In the genomic region with DNA sequence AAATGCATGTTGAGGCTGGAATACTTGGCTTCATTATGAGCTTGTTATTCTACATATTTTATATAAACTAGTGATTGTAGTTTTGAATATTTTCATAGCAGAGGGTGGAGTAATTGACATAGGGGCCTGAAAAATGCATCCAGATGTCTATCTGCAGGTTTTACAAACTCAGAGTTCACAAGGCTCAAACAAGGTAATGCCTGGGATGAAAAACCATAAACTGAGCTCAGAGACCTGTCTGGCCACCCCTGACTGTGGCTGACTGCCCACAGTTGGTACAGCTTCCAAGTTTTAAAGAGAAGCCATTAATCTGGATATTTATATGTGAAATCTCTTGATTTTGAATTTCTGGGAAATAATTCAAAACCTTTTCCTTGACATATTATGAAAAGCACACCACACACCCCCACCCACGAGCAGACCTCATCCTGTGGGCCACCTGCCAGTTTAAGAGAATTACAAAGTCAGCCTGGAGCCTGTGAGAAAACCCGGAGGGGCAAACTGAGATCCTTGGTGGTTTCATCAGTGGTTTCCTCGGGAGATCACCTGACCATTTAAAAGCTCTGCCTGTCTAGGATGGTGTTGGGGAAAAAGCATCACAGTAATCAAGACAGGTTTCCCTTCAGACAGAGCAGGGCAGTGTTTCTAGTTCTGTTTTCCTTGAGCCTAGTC, we compare ENCODE assay signal across 16 cellular contexts.
A peak's percentile ranks its signal among the peaks of the same experiment; 100 is the strongest.
DNase-seq lines count a peak whose midpoint lies in the region; ATAC-seq and TF ChIP-seq lines count a peak whose summit lies in the region.
"Had no signal": no experiment of that assay in that cellular context is flagged by ENCODE, and none has a peak within 500 bp of the region (broad histone marks: within the 10 kb centered on the region; RNA-seq: fewer than 3 reads in every experiment).

No MANE protein-coding gene starts in this region.

- no peaks in the 10 kb centered on the region for H3K9me3 ChIP-seq in mammary epithelial cell (replicated peaks; ENCODE audit: insufficient read depth, low read length)
- no peaks in the 10 kb centered on the region for H3K9me3 ChIP-seq in prostate gland
- H3K9me3 ChIP-seq: ovary, upper lobe of left lung had no signal

- CTCF ChIA-PET in mammary epithelial cell (lab: Charles Lee; ENCODE audit: low non-redundant PET) = no interaction called here

- peak overlapping the region; percentile 36 for H3K4me2 ChIP-seq in mammary epithelial cell (ENCODE audit: insufficient read depth, low read depth, low read length)

- no peaks in the 10 kb centered on the region for H3K27me3 ChIP-seq in mammary epithelial cell (ENCODE audit: insufficient read depth, low read length)
- H3K27me3 ChIP-seq in prostate gland (replicated peaks; ENCODE audit: insufficient read depth) = no peaks in the 10 kb centered on the region
- H3K27me3 ChIP-seq: brain microvascular endothelial cell, ovary, upper lobe of left lung had no signal

- H3K36me3 ChIP-seq in mammary epithelial cell (ENCODE audit: insufficient read depth, low read length) (no peaks in the 10 kb centered on the region), prostate gland (no peaks in the 10 kb centered on the region)
- H3K36me3 ChIP-seq: brain microvascular endothelial cell, ovary, upper lobe of left lung had no signal

- ATAC-seq in GM18870 (IDR thresholded peaks at IDR 0.05; ENCODE audit: unreplicated experiment) = no peak
- ATAC-seq: activated T-helper 17 cell treated with anti-CD3 and anti-CD28 coated beads, Interleukin-2, amount 50 U/mL, for 72 hours had no signal

- no peak overlapping the region for H2AFZ ChIP-seq in mammary epithelial cell (ENCODE audit: low read depth, low read length)

- H3K4me1 ChIP-seq in mammary epithelial cell (ENCODE audit: insufficient read depth, low read length) (peaks cover 5% of the 10 kb centered on the region), prostate gland (replicated peaks) (no peaks in the 10 kb centered on the region)
- H3K4me1 ChIP-seq: upper lobe of left lung had no signal

- intact Hi-C loops in mammary epithelial cell (cut with micrococcal nuclease) = no loop called here
- intact Hi-C loops in prostate gland (cut with DNase I) = no loop called here

- no peak overlapping the region for H3K9ac ChIP-seq in mammary epithelial cell (ENCODE audit: insufficient read depth, low read length)

- H3K4me3 ChIP-seq in mammary epithelial cell (replicated peaks in 1 of 3; ENCODE audit: insufficient read depth in 1 of 3, low read depth in 2 of 3, low read length in 3 of 3) = no peak overlapping the region
- no peak overlapping the region for H3K4me3 ChIP-seq in prostate gland
- H3K4me3 ChIP-seq: ovary, upper lobe of left lung had no signal

- DNase-seq in DMS 273 (lab: John Stamatoyannopoulos, UW; ENCODE audit: unreplicated experiment) = peak; percentile 24
- DNase-seq in DMS 273 treated with DMSO at 0.1 percent for 48 hours (lab: John Stamatoyannopoulos, UW) = no peak
- DNase-seq in LHCN-M2 (ENCODE audit: low read depth) = peak; percentile 13
- DNase-seq in mammary epithelial cell = peak; percentile 22
- DNase-seq in prostate gland (ENCODE audit: low spot score) = peak; percentile 6
- no peak for DNase-seq in hippocampal formation (lab: John Stamatoyannopoulos, UW)
- DNase-seq in NCI-H128 (lab: John Stamatoyannopoulos, UW; ENCODE audit: unreplicated experiment) = no peak
- DNase-seq: brain microvascular endothelial cell, H9, NCI-H2171 treated with DMSO at 0.1 percent for 48 hours, OCI-M1, ovary, upper lobe of left lung had no signal

- no peaks in the 10 kb centered on the region for H4K20me1 ChIP-seq in mammary epithelial cell (ENCODE audit: insufficient read depth, low read length)

- in situ Hi-C loops in mammary epithelial cell (cut with MboI; ENCODE audit: low sequenced_read_pairs in 2 of 2) = no loop called here

- BruUV-seq in mammary epithelial cell (replicated peaks; lab: Mats Ljungman, UMichigan) = no TSS peak

- no peak for TF ChIP-seq POLR2A in prostate gland (IDR thresholded peaks at IDR 0.05)

- WGBS in mammary epithelial cell (ENCODE audit: low coverage, missing lambda C conversion rate) = 6% methylated on average over 3 of the region's 3 CpGs
- WGBS in prostate gland = 10% methylated on average over 3 of the region's 3 CpGs

- H3K79me2 ChIP-seq in mammary epithelial cell (ENCODE audit: insufficient read depth, low read length) = no peaks in the 10 kb centered on the region

- no peak for TF ChIP-seq CTCF in mammary epithelial cell (conservative IDR thresholded peaks at IDR 0.05 in 1 of 2, IDR thresholded peaks at IDR 0.05 in 1 of 2; ENCODE audit: extremely low read depth in 1 of 2, insufficient read depth in 1 of 2, low read depth in 1 of 2, low read length in 2 of 2)
- TF ChIP-seq CTCF in prostate gland (IDR thresholded peaks at IDR 0.05) = no peak

- dilution Hi-C loops in mammary epithelial cell (cut with HindIII; ENCODE audit: low sequenced_read_pairs) = no loop called here

- H3K27ac ChIP-seq in mammary epithelial cell (ENCODE audit: insufficient read depth, low read depth, low read length) = no peak overlapping the region
- H3K27ac ChIP-seq in prostate gland = no peak overlapping the region
- H3K27ac ChIP-seq: 22Rv1, brain microvascular endothelial cell, ovary, upper lobe of left lung had no signal

Comparison
In these comparisons a context has a peak if more than half of its experiments do, and no peak if none do; other contexts are left out.
1. DNase-seq: peak in DMS 273 (single experiment), LHCN-M2 (single experiment), mammary epithelial cell (single experiment) and prostate gland (single experiment); none in DMS 273 treated with DMSO at 0.1 percent for 48 hours (single experiment), hippocampal formation (0 of 2) and NCI-H128 (single experiment).